Comparison of ENCODE assay signal across 8 cellular contexts in the genomic region with DNA sequence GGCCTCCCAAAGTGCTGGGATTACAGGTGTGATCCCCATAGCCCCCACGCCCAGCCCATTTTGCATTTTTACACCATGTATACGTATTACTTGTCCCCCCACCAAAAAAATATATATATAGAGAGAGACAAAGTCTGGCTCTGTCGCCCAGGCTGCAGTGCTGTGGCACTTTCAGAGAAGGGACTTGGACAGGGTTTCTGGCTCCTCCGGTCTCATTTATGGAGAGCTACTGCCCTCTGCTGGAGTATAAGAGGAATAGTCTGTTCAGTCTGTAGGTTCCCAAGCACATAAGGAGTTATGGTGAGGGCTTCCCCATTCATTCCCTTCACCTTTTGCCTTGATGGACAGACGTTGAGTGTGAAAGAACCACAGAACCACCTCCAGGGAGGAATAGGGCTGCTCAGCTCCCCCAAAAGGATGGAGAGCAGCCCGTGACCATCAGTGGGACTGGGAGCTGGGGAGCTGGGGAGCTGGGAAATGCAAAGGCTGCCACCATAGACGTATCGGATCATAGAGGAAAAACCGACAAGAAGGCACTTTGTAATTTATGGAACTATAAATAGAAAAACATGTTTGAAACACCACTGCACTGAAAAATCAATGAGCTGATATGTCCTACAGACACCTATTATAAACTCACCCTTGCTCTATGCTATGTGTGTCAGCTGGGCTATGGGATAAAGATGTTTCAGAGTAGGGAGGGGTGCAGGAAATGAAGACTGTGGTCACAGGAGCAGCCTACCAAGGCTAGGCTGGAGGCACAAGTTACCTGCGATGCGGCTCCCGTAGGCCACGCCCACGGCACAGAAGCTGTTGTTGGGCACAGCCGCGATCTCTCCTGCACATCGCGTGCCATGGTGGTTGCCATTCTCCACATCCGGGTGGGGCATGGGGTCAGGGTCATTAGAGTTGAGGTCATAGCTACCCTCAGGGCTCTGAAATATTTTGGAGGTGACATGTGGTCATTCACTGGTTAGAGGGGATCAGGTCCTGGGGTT. TPM values are rescaled to one million over a fixed set of nuclear protein-coding genes. Genes with fewer than 3 reads are reported as not detected.
DNase-seq lines count a peak whose midpoint lies in the region; ATAC-seq and TF ChIP-seq lines count a peak whose summit lies in the region.

No MANE protein-coding gene starts in this region.

- peak; percentile 77 for TF ChIP-seq CTCF in NB4 (IDR thresholded peaks at IDR 0.05; ENCODE audit: low read depth, low read length)
- peak; percentile 85 for TF ChIP-seq CTCF in RWPE2 (IDR thresholded peaks at IDR 0.05; ENCODE audit: poor library complexity, severe bottlenecking)
- TF ChIP-seq CTCF in astrocyte of the cerebellum (IDR thresholded peaks at IDR 0.05; ENCODE audit: low read depth, low read length, missing control alignments): peak; percentile 77

- WGBS in right cardiac atrium: 59% methylated on average over 19 of the region's 19 CpGs

- H3K4me1 ChIP-seq in RWPE2 (ENCODE audit: insufficient read depth, poor library complexity, severe bottlenecking) (no peaks in the 10 kb centered on the region), right cardiac atrium (ENCODE audit: control insufficient read depth, insufficient read depth, low read length) (peaks cover under 1% of the 10 kb centered on the region)

- peaks cover 61% of the 10 kb centered on the region for H3K36me3 ChIP-seq in RWPE2 (ENCODE audit: low read depth)

- no peak for TF ChIP-seq POLR2A in NB4 (IDR thresholded peaks at IDR 0.05; ENCODE audit: extremely low read depth, insufficient read length)

- ATAC-seq in GM21515 (IDR thresholded peaks at IDR 0.05; ENCODE audit: unreplicated experiment) (peak; percentile 48), RWPE2 (ENCODE audit: low read depth) (peak; percentile 70), right cardiac atrium (peak; percentile 60 to 67)

- in situ Hi-C loops in astrocyte of the cerebellum (cut with HindIII; ENCODE audit: low sequenced_read_pairs): no loop called here

- no peaks in the 10 kb centered on the region for H3K27me3 ChIP-seq in RWPE2 (ENCODE audit: insufficient read depth, poor library complexity, severe bottlenecking)
- H3K27me3 ChIP-seq in right cardiac atrium (ENCODE audit: control insufficient read depth, insufficient read depth): no peaks in the 10 kb centered on the region

- DNase-seq in CMK (ENCODE audit: low read depth) (peak; percentile 70), NB4 (ENCODE audit: low read depth) (peak; percentile 86), RWPE2 (ENCODE audit: low spot score) (peak; percentile 54), astrocyte of the cerebellum (ENCODE audit: low read depth) (peak; percentile 64), right cardiac atrium (peak; percentile 56 to 75 (median 66)), retina (peak; percentile 58), OCI-M2 (lab: John Stamatoyannopoulos, UW; ENCODE audit: unreplicated experiment) (no peak)

- intact Hi-C loops in right cardiac atrium (cut with DNase I): loop anchor here (5.0 to 10.0 kb wide), 5 partner anchors 44 to 432 kb away; a partner anchor contains a TSS

- H3K27ac ChIP-seq in RWPE2 (ENCODE audit: poor library complexity, severe bottlenecking) (no peak overlapping the region), right cardiac atrium (ENCODE audit: low read length) (no peak overlapping the region)

- H3K9me3 ChIP-seq in RWPE2 (ENCODE audit: severe bottlenecking) (no peaks in the 10 kb centered on the region), right cardiac atrium (ENCODE audit: control insufficient read depth, low read length) (no peaks in the 10 kb centered on the region)

- H3K4me3 ChIP-seq in NB4 (ENCODE audit: low read depth, low read length): no peak overlapping the region
- no peak overlapping the region for H3K4me3 ChIP-seq in RWPE2 (ENCODE audit: severe bottlenecking)
- H3K4me3 ChIP-seq in astrocyte of the cerebellum (ENCODE audit: low read depth, low read length): no peak overlapping the region
- H3K4me3 ChIP-seq in right cardiac atrium (ENCODE audit: low read length): no peak overlapping the region

RNA-seq across cellular contexts. Expression of a gene that starts 5.2 kb away (rescaled TPM):
- 10 to 100 TPM; 28.2 to 39.2 (median 30.5) TPM for total RNA-seq in right cardiac atrium
- polyA plus RNA-seq in right cardiac atrium: 25.7 TPM

RNA-seq across cellular contexts. Expression of a gene that starts 5.8 kb away (rescaled TPM):
- 10 to 100 TPM; 20.6 to 23.8 (median 22.3) TPM for total RNA-seq in right cardiac atrium
- polyA plus RNA-seq in right cardiac atrium: 8.0 TPM

RNA-seq across cellular contexts. Expression of a gene that starts 27.5 kb away (rescaled TPM):
- total RNA-seq in right cardiac atrium: 1,000 to 10,000 TPM in 1 of 4 donors, 100 to 1,000 TPM in 3; 414 to 1,307 (median 766) TPM
- 987 TPM for polyA plus RNA-seq in right cardiac atrium

RNA-seq across cellular contexts. Expression of a gene that starts 48.1 kb away (rescaled TPM):
- total RNA-seq in right cardiac atrium: 10 to 100 TPM; 34.6 to 57.4 (median 40.8) TPM
- polyA plus RNA-seq in right cardiac atrium: 28.6 TPM
